ENCODE assay signal across 6 cellular contexts in genomic region chr2:104784264-104784663, GRCh38.
"Had no signal": no experiment of that assay in that cellular context is flagged by ENCODE, and none has a peak within 500 bp of the region (broad histone marks: within the 10 kb centered on the region; RNA-seq: fewer than 3 reads in every experiment).

No MANE protein-coding gene starts in this region.

- DNase-seq: GM23248, GOT3, H9, HCEC 1CT, IMR-90 had no signal

- H3K27ac ChIP-seq: GM23248 had no signal

- H3K9me3 Mint-ChIP-seq: H9 had no signal

- H2AFZ ChIP-seq: GM23248 had no signal

- H3K4me3 ChIP-seq: GM23248, K562 had no signal

- H3K9ac ChIP-seq: GM23248 had no signal

- H3K27ac Mint-ChIP-seq: H9 had no signal

- H3K4me3 Mint-ChIP-seq: H9 had no signal

- ATAC-seq: K562 had no signal
